Comparison of ENCODE assay signal across 9 cellular contexts in the genomic region with DNA sequence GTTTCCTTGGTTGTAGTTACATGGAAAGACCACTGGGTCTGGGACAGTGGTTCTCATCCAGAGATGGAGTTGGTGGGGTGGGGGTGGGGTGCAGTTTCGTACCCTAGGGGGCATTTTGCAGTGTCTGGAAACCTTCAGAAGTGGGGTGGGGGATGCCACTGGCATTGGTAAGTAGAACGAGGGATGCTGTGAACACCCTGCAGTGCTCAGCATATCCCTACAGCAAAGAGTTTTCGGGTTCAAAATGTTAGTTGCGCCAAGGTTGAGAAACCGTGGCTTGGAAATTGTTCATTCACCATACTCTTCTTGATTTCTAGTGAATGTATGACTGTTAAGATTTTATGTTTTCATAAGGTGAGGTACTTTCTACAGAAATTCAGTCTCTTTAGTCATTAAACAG. TPM values are rescaled to one million over a fixed set of nuclear protein-coding genes. Genes with fewer than 3 reads are reported as not detected.
DNase-seq lines count a peak whose midpoint lies in the region; ATAC-seq, FAIRE-seq and TF ChIP-seq lines count a peak whose summit lies in the region.
"Had no signal": no experiment of that assay in that cellular context is flagged by ENCODE, and none has a peak within 500 bp of the region (broad histone marks: within the 10 kb centered on the region; RNA-seq: fewer than 3 reads in every experiment).

No MANE protein-coding gene starts in this region.

- H3K4me3 ChIP-seq in NB4 (ENCODE audit: low read depth, low read length), result no peak overlapping the region
- H3K4me3 ChIP-seq in GM12878, result peak overlapping the region; percentile 43; the same call in 1 of the 2 replicates
- H3K4me3 ChIP-seq in colonic mucosa, result no peak overlapping the region
- no peak overlapping the region for H3K4me3 ChIP-seq in mammary epithelial cell (replicated peaks in 1 of 3; ENCODE audit: insufficient read depth in 1 of 3, low read depth in 2 of 3, low read length in 3 of 3)

- dilution Hi-C loops in mammary epithelial cell (cut with HindIII; ENCODE audit: low sequenced_read_pairs), result no loop called here

- H3K27me3 Mint-ChIP-seq in activated T-cell treated with anti-CD3 and anti-CD28 coated beads, Interleukin-2, amount 50 U/mL, for 24 hours, result no peaks in the 10 kb centered on the region

- H3K9ac ChIP-seq in GM12878 (ENCODE audit: control insufficient read depth, insufficient read depth, low read length) (peak overlapping the region; percentile 51; the same call in 1 of the 2 replicates), colonic mucosa (ENCODE audit: low read depth in 2 of 2, low read length in 2 of 2) (no peak overlapping the region), mammary epithelial cell (ENCODE audit: insufficient read depth, low read length) (no peak overlapping the region)

- H3K27me3 ChIP-seq in GM12878 (replicated peaks in 1 of 2; ENCODE audit: control insufficient read depth in 2 of 2, insufficient read depth in 2 of 2, low read length in 1 of 2) (no peaks in the 10 kb centered on the region), colonic mucosa (no peaks in the 10 kb centered on the region), mammary epithelial cell (ENCODE audit: insufficient read depth, low read length) (no peaks in the 10 kb centered on the region)

- TF ChIP-seq EP300 in GM12878 (IDR thresholded peaks at IDR 0.05; ENCODE audit: borderline replicate concordance in 1 of 2, control insufficient read depth in 1 of 2, low read depth in 2 of 2, low read length in 2 of 2), result no peak

- SMC1A ChIA-PET in GM12878 (lab: Charles Lee; ENCODE audit: uncharacterized antibody, unreplicated experiment), result interaction anchor here (0.7 to 7.8 kb wide), 7 partner anchors 11 to 112 kb away, joined by 3 to 69 read pairs (median 13); no protein-coding TSS in a partner anchor

- H2AFZ ChIP-seq in GM12878 (ENCODE audit: control insufficient read depth, low read depth, low read length) (no peak overlapping the region), mammary epithelial cell (ENCODE audit: low read depth, low read length) (no peak overlapping the region)

- peak; percentile 3; the same call in 2 of the 3 replicates for ATAC-seq in GM12878
- ATAC-seq in stimulated activated effector memory CD8-positive, alpha-beta T cell treated with anti-CD3 and anti-CD28 coated beads, Interleukin-12 subunit alpha, Interleukin-12 subunit beta, amount 100 ng/mL, for 72 hours, result peak; percentile 44

- TF ChIP-seq POLR2A in NB4 (IDR thresholded peaks at IDR 0.05; ENCODE audit: extremely low read depth, insufficient read length) (no peak), GM12878 (IDR thresholded peaks at IDR 0.05; ENCODE audit: low read depth, low read length) (no peak)

- H3K36me3 Mint-ChIP-seq in activated T-cell treated with anti-CD3 and anti-CD28 coated beads, Interleukin-2, amount 50 U/mL, for 24 hours (ENCODE audit: low read depth), result peaks cover 73% of the 10 kb centered on the region
- H3K36me3 Mint-ChIP-seq in stimulated activated effector memory CD8-positive, alpha-beta T cell treated with anti-CD3 and anti-CD28 coated beads, Interleukin-12 subunit alpha, Interleukin-12 subunit beta, amount 100 ng/mL, for 72 hours, result peaks cover 60% of the 10 kb centered on the region

- peak overlapping the region; percentile 96 for H3K27ac Mint-ChIP-seq in activated T-cell treated with anti-CD3 and anti-CD28 coated beads, Interleukin-2, amount 50 U/mL, for 24 hours
- H3K27ac Mint-ChIP-seq in stimulated activated effector memory CD8-positive, alpha-beta T cell treated with anti-CD3 and anti-CD28 coated beads, Interleukin-12 subunit alpha, Interleukin-12 subunit beta, amount 100 ng/mL, for 72 hours, result peak overlapping the region; percentile 97

- BruUV-seq in GM12878 (replicated peaks; lab: Mats Ljungman, UMichigan) (no TSS peak), mammary epithelial cell (replicated peaks; lab: Mats Ljungman, UMichigan) (no TSS peak)

- peaks cover 80% of the 10 kb centered on the region for H3K4me1 Mint-ChIP-seq in activated T-cell treated with anti-CD3 and anti-CD28 coated beads, Interleukin-2, amount 50 U/mL, for 24 hours (ENCODE audit: low read depth)
- H3K4me1 Mint-ChIP-seq in stimulated activated effector memory CD8-positive, alpha-beta T cell treated with anti-CD3 and anti-CD28 coated beads, Interleukin-12 subunit alpha, Interleukin-12 subunit beta, amount 100 ng/mL, for 72 hours, result peaks cover 75% of the 10 kb centered on the region

- H3K36me3 ChIP-seq in GM12878 (ENCODE audit: control insufficient read depth in 2 of 2, insufficient read depth in 2 of 2, low read length in 1 of 2), result peaks cover 10 to 16% of the 10 kb centered on the region in 2 experiments
- no peaks in the 10 kb centered on the region for H3K36me3 ChIP-seq in colonic mucosa
- peaks cover 2% of the 10 kb centered on the region for H3K36me3 ChIP-seq in mammary epithelial cell (ENCODE audit: insufficient read depth, low read length)

- POLR2A ChIA-PET in GM12878 (lab: Charles Lee), result interaction anchor here (0.9 to 6.3 kb wide), 4 partner anchors 13 to 96 kb away, joined by 4 to 63 read pairs (median 5); no protein-coding TSS in a partner anchor

- no peak for FAIRE-seq in GM12878 (lab: Jason Lieb, UNC)

- H4K20me1 ChIP-seq in GM12878 (ENCODE audit: control insufficient read depth, insufficient read depth) (peaks cover 8% of the 10 kb centered on the region; the same call in 1 of the 2 replicates), mammary epithelial cell (ENCODE audit: insufficient read depth, low read length) (no peaks in the 10 kb centered on the region)

- CTCF ChIA-PET in GM12878 (lab: Yijun Ruan, JAX), result interaction anchor here (0.9 to 1.9 kb wide), 4 partner anchors 13 to 42 kb away, joined by 3 to 6 read pairs (median 4); no protein-coding TSS in a partner anchor
- CTCF ChIA-PET in mammary epithelial cell (lab: Charles Lee; ENCODE audit: low non-redundant PET), result interaction anchor here (0.6 kb wide), 1 partner anchor 19 kb away, joined by 3 read pairs; no protein-coding TSS in a partner anchor

- H3K27ac ChIP-seq in GM12878 (ENCODE audit: control insufficient read depth, insufficient read depth) (peak overlapping the region; percentile 78), colonic mucosa (no peak overlapping the region), mammary epithelial cell (ENCODE audit: insufficient read depth, low read depth, low read length) (no peak overlapping the region)

- H3K9me3 ChIP-seq in GM12878 (replicated peaks; ENCODE audit: control insufficient read depth, insufficient read depth, low read length) (no peaks in the 10 kb centered on the region; the same call in 2 of the 3 replicates), colonic mucosa (no peaks in the 10 kb centered on the region), mammary epithelial cell (replicated peaks; ENCODE audit: insufficient read depth, low read length) (no peaks in the 10 kb centered on the region)

- RAD21 ChIA-PET in GM12878 (lab: Charles Lee; ENCODE audit: unreplicated experiment), result interaction anchor here (0.7 to 3.1 kb wide), 8 partner anchors 11 to 281 kb away, joined by 3 to 23 read pairs (median 6); no protein-coding TSS in a partner anchor

- DNase-seq in activated T-cell treated with anti-CD3 and anti-CD28 coated beads, Interleukin-2, amount 50 U/mL, for 24 hours, result peak; percentile 46
- DNase-seq in activated T-cell treated with anti-CD3 and anti-CD28 coated beads, Interleukin-2, amount 50 U/mL, for 1 hour, result no peak
- DNase-seq in NB4 (ENCODE audit: low read depth) (no peak), GM12878 (ENCODE audit: low read depth, low spot score) (no peak), LoVo (ENCODE audit: low spot score) (no peak), colonic mucosa (no peak), mammary epithelial cell (no peak)
- DNase-seq in stimulated activated effector memory CD8-positive, alpha-beta T cell treated with anti-CD3 and anti-CD28 coated beads, Interleukin-12 subunit alpha, Interleukin-12 subunit beta, amount 100 ng/mL, for 72 hours (ENCODE audit: low spot score in 2 of 2), result no peak
- DNase-seq: NCI-H1105 had no signal

- no peak for TF ChIP-seq RAD21 in GM12878 (IDR thresholded peaks at IDR 0.05; ENCODE audit: insufficient read depth, low read depth, low read length)

- H3K4me2 ChIP-seq in GM12878 (ENCODE audit: control insufficient read depth, insufficient read depth), result peak overlapping the region; percentile 96
- no peak overlapping the region for H3K4me2 ChIP-seq in mammary epithelial cell (ENCODE audit: insufficient read depth, low read depth, low read length)

- 29% methylated on average over 5 of the region's 5 CpGs for WGBS in GM12878 (ENCODE audit: insufficient coverage, insufficient replicate concordance, low lambda C conversion rate, missing lambda C conversion rate)
- WGBS in mammary epithelial cell (ENCODE audit: low coverage, missing lambda C conversion rate), result 100% methylated on average over 4 of the region's 5 CpGs

- intact Hi-C loops in GM12878 (cut with micrococcal nuclease; ENCODE audit: unreplicated experiment), result no loop called here
- intact Hi-C loops in colonic mucosa (cut with DNase I), result no loop called here
- intact Hi-C loops in mammary epithelial cell (cut with micrococcal nuclease), result no loop called here

- H3K79me2 ChIP-seq in GM12878 (ENCODE audit: control insufficient read depth, insufficient read depth, low read length) (peaks cover 94% of the 10 kb centered on the region), mammary epithelial cell (ENCODE audit: insufficient read depth, low read length) (peaks cover 70% of the 10 kb centered on the region)

- TF ChIP-seq CTCF in NB4 (IDR thresholded peaks at IDR 0.05; ENCODE audit: low read depth, low read length), result peak; percentile 11
- TF ChIP-seq CTCF in GM12878 (IDR thresholded peaks at IDR 0.05 in 2 of 3, conservative IDR thresholded peaks at IDR 0.05 in 1 of 3; ENCODE audit: control insufficient read depth in 2 of 3, extremely low read depth in 1 of 3, insufficient read depth in 1 of 3, low read depth in 3 of 3, low read length in 3 of 3), result peak in 2 of 3 experiments; percentile 1 to 35; a peak in 1 of 6 replicates
- no peak for TF ChIP-seq CTCF in colonic mucosa (IDR thresholded peaks at IDR 0.05)
- TF ChIP-seq CTCF in mammary epithelial cell (conservative IDR thresholded peaks at IDR 0.05 in 1 of 2, IDR thresholded peaks at IDR 0.05 in 1 of 2; ENCODE audit: extremely low read depth in 1 of 2, insufficient read depth in 1 of 2, low read depth in 1 of 2, low read length in 2 of 2), result no peak

- in situ Hi-C loops in GM12878 (cut with MboI) (no loop called here), mammary epithelial cell (cut with MboI; ENCODE audit: low sequenced_read_pairs in 2 of 2) (no loop called here)

- H3K4me3 Mint-ChIP-seq in activated T-cell treated with anti-CD3 and anti-CD28 coated beads, Interleukin-2, amount 50 U/mL, for 24 hours, result peak overlapping the region; percentile 58
- peak overlapping the region; percentile 73 for H3K4me3 Mint-ChIP-seq in stimulated activated effector memory CD8-positive, alpha-beta T cell treated with anti-CD3 and anti-CD28 coated beads, Interleukin-12 subunit alpha, Interleukin-12 subunit beta, amount 100 ng/mL, for 72 hours

- H3K4me1 ChIP-seq in GM12878 (ENCODE audit: control insufficient read depth, insufficient read depth, low read length) (peaks cover 78% of the 10 kb centered on the region), colonic mucosa (peaks cover 11% of the 10 kb centered on the region), mammary epithelial cell (ENCODE audit: insufficient read depth, low read length) (peaks cover 4% of the 10 kb centered on the region)

- no peaks in the 10 kb centered on the region for H3K9me3 Mint-ChIP-seq in activated T-cell treated with anti-CD3 and anti-CD28 coated beads, Interleukin-2, amount 50 U/mL, for 24 hours
- no peaks in the 10 kb centered on the region for H3K9me3 Mint-ChIP-seq in stimulated activated effector memory CD8-positive, alpha-beta T cell treated with anti-CD3 and anti-CD28 coated beads, Interleukin-12 subunit alpha, Interleukin-12 subunit beta, amount 100 ng/mL, for 72 hours

RNA-seq across cellular contexts. Expression of gene TRAF3, which starts 28.7 kb away (rescaled TPM):
- 156 and 174 TPM in 2 replicates for total RNA-seq in GM12878 (2013; cell fraction: nucleolus; rRNA removed)
- 33.3 and 40.3 TPM in 2 replicates for total RNA-seq in GM12878 (2014; rRNA removed)
- 34.3 and 36.5 TPM in 2 replicates for total RNA-seq in GM12878 (2014; rRNA removed; fragmentation: Illumina TruSeq; extraction: Trizol)
- total RNA-seq in GM12878 (2021), result 55.2 and 60.1 TPM in 2 replicates
- polyA plus RNA-seq in GM12878 (2011; ENCODE audit: low read depth), result 27.5 TPM
- 66.3 and 70.1 TPM in 2 replicates for polyA plus RNA-seq in GM12878 (2011; rRNA removed)
- 68.7 and 74.7 TPM in 2 replicates for polyA plus RNA-seq in GM12878 (2011; cell fraction: cytosol; rRNA removed)
- polyA plus RNA-seq in GM12878 (2011; cell fraction: nucleus; rRNA removed), result 140 and 141 TPM in 2 replicates
- polyA plus RNA-seq in GM12878 (2012), result 47.2 and 61.2 TPM in 2 replicates
- 18.1 and 33.6 TPM in 2 replicates for polyA plus RNA-seq in GM12878 (2014; fragmentation: Illumina TruSeq; extraction: Trizol)
- 1 to 10 TPM; 3.0 to 4.0 TPM for polyA plus RNA-seq in GM12878 (2014; fragmentation: Nextera tagmentation; extraction: Ambion mirVana)
- 46.1 and 46.3 TPM in 2 replicates for polyA plus RNA-seq in GM12878 (2014; rRNA removed)
- 10 to 100 TPM; 36.4 to 40.9 TPM for polyA plus RNA-seq in GM12878 (2016; fragmentation: Nextera tagmentation; extraction: Ambion mirVana)
- polyA minus RNA-seq in GM12878 (2011; rRNA and poly(A)+ RNA removed), result 147 and 149 TPM in 2 replicates
- 32.7 and 34.7 TPM in 2 replicates for polyA minus RNA-seq in GM12878 (2011; cell fraction: cytosol; rRNA and poly(A)+ RNA removed)
- 56.5 and 77.2 TPM in 2 replicates for polyA minus RNA-seq in GM12878 (2011; cell fraction: nucleus; rRNA and poly(A)+ RNA removed)
- 10 to 100 TPM; 20.8 to 26.0 TPM for total RNA-seq in colonic mucosa
- 10 to 100 TPM; 20.5 to 23.2 TPM for total RNA-seq in mammary epithelial cell
- polyA plus RNA-seq in mammary epithelial cell, result 15.0 TPM
- 12.8 TPM for polyA minus RNA-seq in mammary epithelial cell

Comparison
In these comparisons a context has a peak if more than half of its experiments do, and no peak if none do; other contexts are left out.
1. CTCF ChIP-seq: peak in NB4 (single experiment) and GM12878 (2 of 3); none in colonic mucosa (single experiment) and mammary epithelial cell (0 of 2).